ENCODE assay signal across 9 cellular contexts in the genomic region with DNA sequence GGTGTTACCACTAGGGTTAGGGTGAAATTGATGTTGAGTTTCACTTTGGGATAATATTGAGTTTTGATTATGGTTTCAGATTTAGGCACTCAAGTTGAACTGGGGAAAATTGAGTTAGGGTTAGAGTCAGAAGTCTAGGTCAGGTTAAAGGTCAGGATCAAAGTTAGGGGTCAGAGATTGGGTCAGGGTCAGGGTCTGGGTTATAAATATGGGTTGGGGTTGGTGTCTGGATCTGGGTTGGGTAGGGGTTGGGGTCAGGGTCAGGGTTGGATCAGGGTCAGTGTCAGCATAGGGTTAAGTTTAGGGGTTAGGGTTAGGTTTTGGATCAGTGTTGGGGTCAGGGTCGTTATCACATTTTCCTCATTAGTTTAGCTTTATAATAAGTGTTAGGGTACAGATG. TPM values are rescaled to one million over a fixed set of nuclear protein-coding genes. Genes with fewer than 3 reads are reported as not detected.
"Had no signal": no experiment of that assay in that cellular context is flagged by ENCODE, and none has a peak within 500 bp of the region (broad histone marks: within the 10 kb centered on the region; RNA-seq: fewer than 3 reads in every experiment).

No MANE protein-coding gene starts in this region.

- H2AFZ ChIP-seq: GM23248 had no signal

- H3K9ac ChIP-seq: GM23248 had no signal

- FAIRE-seq: HTR-8/SVneo had no signal

- H3K27ac ChIP-seq: GM23248 had no signal

- H3K36me3 ChIP-seq: HAP-1 had no signal

- H3K4me3 ChIP-seq: GM23248, HAP-1 had no signal

- ATAC-seq: HCT116 had no signal

- DNase-seq: GM23248, GOT3, H7, IMR-90, KBM-7 had no signal

RNA-seq across cellular contexts. Expression of a gene that starts 42.7 kb away (rescaled TPM):
- total RNA-seq: GM23248, H4, IMR-90 had no signal
- polyA plus RNA-seq: GM23248 had no signal
